Comparison of ENCODE assay signal across 24 cellular contexts in genomic region chr19:35119578-35119977, GRCh38. TPM values are rescaled to one million over a fixed set of nuclear protein-coding genes. Genes with fewer than 3 reads are reported as not detected.
A peak's percentile ranks its signal among the peaks of the same experiment; 100 is the strongest.
DNase-seq lines count a peak whose midpoint lies in the region; ATAC-seq, FAIRE-seq and TF ChIP-seq lines count a peak whose summit lies in the region.
"Had no signal": no experiment of that assay in that cellular context is flagged by ENCODE, and none has a peak within 500 bp of the region (broad histone marks: within the 10 kb centered on the region; RNA-seq: fewer than 3 reads in every experiment).

No MANE protein-coding gene starts in this region.

- peaks cover 7% of the 10 kb centered on the region for H3K36me3 ChIP-seq in mammary epithelial cell (ENCODE audit: insufficient read depth, low read length)
- H3K36me3 ChIP-seq in hepatocyte (replicated peaks; ENCODE audit: insufficient read depth, low read depth), result no peaks in the 10 kb centered on the region
- H3K36me3 ChIP-seq: ovary had no signal

- CTCF ChIA-PET in mammary epithelial cell (lab: Charles Lee; ENCODE audit: low non-redundant PET), result no interaction called here

- H3K4me1 ChIP-seq in mammary epithelial cell (ENCODE audit: insufficient read depth, low read length), result peaks cover 82% of the 10 kb centered on the region
- peaks cover 8% of the 10 kb centered on the region for H3K4me1 ChIP-seq in hepatocyte (ENCODE audit: insufficient read depth)

- H3K27ac ChIP-seq in mammary epithelial cell (ENCODE audit: insufficient read depth, low read depth, low read length), result peak overlapping the region; percentile 91
- no peak overlapping the region for H3K27ac ChIP-seq in hepatocyte
- peak overlapping the region in 17 of 21 experiments; percentile 7 to 88 (median 76) for H3K27ac ChIP-seq in skin epidermis
- H3K27ac ChIP-seq: KMS-11, tibial artery had no signal

- WGBS in mammary epithelial cell (ENCODE audit: low coverage, missing lambda C conversion rate), result 40% methylated on average over 5 of the region's 7 CpGs
- WGBS in hepatocyte (ENCODE audit: low lambda C conversion rate, missing lambda C conversion rate), result 93% methylated on average over 7 of the region's 7 CpGs

- dilution Hi-C loops in mammary epithelial cell (cut with HindIII; ENCODE audit: low sequenced_read_pairs), result no loop called here

- no peaks in the 10 kb centered on the region for H3K27me3 ChIP-seq in mammary epithelial cell (ENCODE audit: insufficient read depth, low read length)
- no peaks in the 10 kb centered on the region for H3K27me3 ChIP-seq in hepatocyte
- H3K27me3 ChIP-seq: body of pancreas, ovary, tibial artery had no signal

- TF ChIP-seq CTCF in mammary epithelial cell (conservative IDR thresholded peaks at IDR 0.05 in 1 of 2, IDR thresholded peaks at IDR 0.05 in 1 of 2; ENCODE audit: extremely low read depth in 1 of 2, insufficient read depth in 1 of 2, low read depth in 1 of 2, low read length in 2 of 2) (no peak), hepatocyte (IDR thresholded peaks at IDR 0.05; ENCODE audit: poor library complexity) (no peak)

- no peaks in the 10 kb centered on the region for H4K20me1 ChIP-seq in mammary epithelial cell (ENCODE audit: insufficient read depth, low read length)
- H4K20me1 ChIP-seq in hepatocyte (ENCODE audit: insufficient read depth, poor library complexity, severe bottlenecking), result no peaks in the 10 kb centered on the region

- H2AFZ ChIP-seq in mammary epithelial cell (ENCODE audit: low read depth, low read length) (no peak overlapping the region), hepatocyte (no peak overlapping the region)

- peaks cover 63% of the 10 kb centered on the region for H3K79me2 ChIP-seq in mammary epithelial cell (ENCODE audit: insufficient read depth, low read length)
- peaks cover 17% of the 10 kb centered on the region for H3K79me2 ChIP-seq in hepatocyte

- BruUV-seq in mammary epithelial cell (replicated peaks; lab: Mats Ljungman, UMichigan), result no TSS peak

- no peaks in the 10 kb centered on the region for H3K9me2 ChIP-seq in hepatocyte (replicated peaks; ENCODE audit: insufficient read depth)

- peak; percentile 78 for DNase-seq in CD1c-positive myeloid dendritic cell (ENCODE audit: extremely low spot score)
- no peak for DNase-seq in mammary epithelial cell
- DNase-seq in hepatocyte (ENCODE audit: low spot score), result no peak
- DNase-seq in urothelium cell line (ENCODE audit: low spot score), result no peak
- DNase-seq in activated T-cell treated with anti-CD3 and anti-CD28 coated beads, Interleukin-2, amount 50 U/mL, for 48 hours, result no peak
- no peak for DNase-seq in SIG-M5 (lab: John Stamatoyannopoulos, UW)
- DNase-seq: activated CD4-positive, alpha-beta T cell treated with anti-CD3 and anti-CD28 coated beads, Interleukin-2, amount 10 ng/mL, durations not matched to agents 24 days and 14 days; activated CD8-positive, alpha-beta memory T cell treated with anti-CD3 and anti-CD28 coated beads, Interleukin-2, amount 50 U/mL, for 48 hours; activated naive CD4-positive, alpha-beta T cell treated with anti-CD3 and anti-CD28 coated beads, Interleukin-2, amount 10 ng/mL, durations not matched to agents 7 days and 5 days; CD4-positive, alpha-beta T cell; DMS79 treated with DMSO at 0.1 percent for 48 hours; H9; left cardiac atrium; NCI-H1092 treated with DMSO at 0.1 percent for 48 hours; NCI-H748 treated with DMSO at 0.1 percent for 48 hours; tibial artery had no signal

- H3K4me2 ChIP-seq in mammary epithelial cell (ENCODE audit: insufficient read depth, low read depth, low read length) (peak overlapping the region; percentile 97), hepatocyte (peak overlapping the region; percentile 75)
- H3K4me2 ChIP-seq: KMS-11, smooth muscle cell had no signal

- H3K9ac ChIP-seq in mammary epithelial cell (ENCODE audit: insufficient read depth, low read length), result peak overlapping the region; percentile 22
- H3K9ac ChIP-seq: KMS-11 had no signal

- FAIRE-seq in urothelium cell line (lab: Jason Lieb, UNC), result no peak
- FAIRE-seq: TTC549 had no signal

- in situ Hi-C loops in mammary epithelial cell (cut with MboI; ENCODE audit: low sequenced_read_pairs in 2 of 2), result no loop called here

- H3K9me3 ChIP-seq in mammary epithelial cell (replicated peaks; ENCODE audit: insufficient read depth, low read length), result no peaks in the 10 kb centered on the region
- H3K9me3 ChIP-seq in hepatocyte (ENCODE audit: low read depth), result no peaks in the 10 kb centered on the region
- H3K9me3 ChIP-seq: body of pancreas, ovary, tibial artery had no signal

- ATAC-seq in HG02610 (IDR thresholded peaks at IDR 0.05; ENCODE audit: unreplicated experiment), result no peak
- ATAC-seq: body of pancreas, left cardiac atrium had no signal

- intact Hi-C loops in mammary epithelial cell (cut with micrococcal nuclease), result no loop called here

- H3K4me3 ChIP-seq in mammary epithelial cell (replicated peaks in 1 of 3; ENCODE audit: insufficient read depth in 1 of 3, low read depth in 2 of 3, low read length in 3 of 3) (peak overlapping the region; percentile 75 to 94 (median 89)), hepatocyte (no peak overlapping the region), skin epidermis (peak overlapping the region in 3 of 7 experiments; percentile 3 to 58 (median 29))
- H3K4me3 ChIP-seq: body of pancreas, ovary, smooth muscle cell, tibial artery had no signal

RNA-seq across cellular contexts. Expression of gene FXYD3, which starts 4.0 kb away (rescaled TPM):
- total RNA-seq in mammary epithelial cell (100 to 1,000 TPM; 344 to 808 TPM), hepatocyte (225 and 235 TPM in 2 replicates)
- polyA plus RNA-seq in mammary epithelial cell (901 TPM), hepatocyte (491 and 542 TPM in 2 replicates)
- 137 TPM for polyA minus RNA-seq in mammary epithelial cell
- total RNA-seq: activated CD4-positive, alpha-beta T cell treated with anti-CD3 and anti-CD28 coated beads, Interleukin-2, amount 10 ng/mL, durations not matched to agents 24 days and 14 days; CD4-positive, alpha-beta T cell had no signal

RNA-seq across cellular contexts. Expression of gene LGI4, which starts 15.3 kb away (rescaled TPM):
- under 1 TPM; 0.17 to 0.42 TPM for total RNA-seq in mammary epithelial cell
- polyA plus RNA-seq in mammary epithelial cell, result 0.16 TPM
- polyA minus RNA-seq in mammary epithelial cell, result 0.21 TPM
- total RNA-seq in hepatocyte, result 2.4 and 6.3 TPM in 2 replicates
- polyA plus RNA-seq in hepatocyte, result 5.2 and 8.8 TPM in 2 replicates

RNA-seq across cellular contexts. Expression of gene FXYD1, which starts 19.0 kb away (rescaled TPM):
- total RNA-seq in mammary epithelial cell, result 1 to 10 TPM in 1 of 2 donors, not detected in 1; 1.9 TPM
- polyA plus RNA-seq in mammary epithelial cell, result 0.17 TPM
- not detected for polyA minus RNA-seq in mammary epithelial cell
- total RNA-seq in hepatocyte, result 2.9 and 7.5 TPM in 2 replicates
- 18.5 and 22.0 TPM in 2 replicates for polyA plus RNA-seq in hepatocyte
- total RNA-seq: RPMI7951 had no signal

RNA-seq across cellular contexts. Expression of gene FXYD7, which starts 23.5 kb away (rescaled TPM):
- total RNA-seq in mammary epithelial cell, result 1 to 10 TPM in 1 of 2 donors, not detected in 1; 1.1 TPM
- 0.67 TPM for polyA plus RNA-seq in mammary epithelial cell
- not detected for polyA minus RNA-seq in mammary epithelial cell
- 0.27 TPM in 1 of 2 replicates, not detected in the other for total RNA-seq in hepatocyte
- 0.22 and 0.46 TPM in 2 replicates for polyA plus RNA-seq in hepatocyte
- total RNA-seq: left cardiac atrium, RPMI7951, smooth muscle cell had no signal
- polyA plus RNA-seq: smooth muscle cell had no signal

RNA-seq across cellular contexts. Expression of gene FXYD5, which starts 35.0 kb away (rescaled TPM):
- total RNA-seq in mammary epithelial cell (100 to 1,000 TPM in 1 of 2 donors, 10 to 100 TPM in 1; 23.5 to 349 TPM), hepatocyte (36.4 and 42.8 TPM in 2 replicates)
- polyA plus RNA-seq in mammary epithelial cell (390 TPM), hepatocyte (81.1 and 90.2 TPM in 2 replicates)
- polyA minus RNA-seq in mammary epithelial cell, result 448 TPM
